In genomic region chr19:41853768-41854167, GRCh38 we compare ENCODE assay signal across 16 cellular contexts. TPM values are rescaled to one million over a fixed set of nuclear protein-coding genes. Genes with fewer than 3 reads are reported as not detected.
A peak's percentile ranks its signal among the peaks of the same experiment; 100 is the strongest.
DNase-seq lines count a peak whose midpoint lies in the region; ATAC-seq and TF ChIP-seq lines count a peak whose summit lies in the region.
"Had no signal": no experiment of that assay in that cellular context is flagged by ENCODE, and none has a peak within 500 bp of the region (broad histone marks: within the 10 kb centered on the region; RNA-seq: fewer than 3 reads in every experiment).

No MANE protein-coding gene starts in this region.

- ATAC-seq in stimulated activated naive B cell treated with anti-CD40 and anti-IgM and Interleukin-4, amounts not matched to agents 10 μg/mL and 1 μg/mL and 100 μg/mL, for 72 hours (replicated peaks): peak; percentile 29

- no peaks in the 10 kb centered on the region for H3K36me3 Mint-ChIP-seq in chondrocyte (ENCODE audit: low read depth)
- no peaks in the 10 kb centered on the region for H3K36me3 Mint-ChIP-seq in stimulated activated naive B cell treated with anti-CD40 and anti-IgM and Interleukin-4, amounts not matched to agents 10 μg/mL and 1 μg/mL and 100 μg/mL, for 72 hours

- H3K4me1 Mint-ChIP-seq in chondrocyte (ENCODE audit: low read depth): no peaks in the 10 kb centered on the region
- peaks cover 2 to 5% of the 10 kb centered on the region in 2 donors for H3K4me1 Mint-ChIP-seq in stimulated activated naive B cell treated with anti-CD40 and anti-IgM and Interleukin-4, amounts not matched to agents 10 μg/mL and 1 μg/mL and 100 μg/mL, for 72 hours
- H3K4me1 Mint-ChIP-seq: B cell had no signal

- no peak overlapping the region for H3K27ac Mint-ChIP-seq in chondrocyte (ENCODE audit: unreplicated experiment)
- H3K27ac Mint-ChIP-seq in stimulated activated naive B cell treated with anti-CD40 and anti-IgM and Interleukin-4, amounts not matched to agents 10 μg/mL and 1 μg/mL and 100 μg/mL, for 72 hours: no peak overlapping the region
- H3K27ac Mint-ChIP-seq: B cell; CD4-positive, alpha-beta T cell; HFFc6 had no signal

- no peak overlapping the region for H3K4me3 Mint-ChIP-seq in chondrocyte (ENCODE audit: unreplicated experiment)
- no peak overlapping the region for H3K4me3 Mint-ChIP-seq in stimulated activated naive B cell treated with anti-CD40 and anti-IgM and Interleukin-4, amounts not matched to agents 10 μg/mL and 1 μg/mL and 100 μg/mL, for 72 hours
- H3K4me3 Mint-ChIP-seq: B cell; CD4-positive, alpha-beta T cell; HFFc6 had no signal

- no peaks in the 10 kb centered on the region; the same call in 1 of the 2 replicates for H3K27me3 ChIP-seq in H7 (ENCODE audit: control insufficient read depth, insufficient read depth, low read length)

- peaks cover 54% of the 10 kb centered on the region for H3K27me3 Mint-ChIP-seq in chondrocyte (ENCODE audit: low read depth)
- H3K27me3 Mint-ChIP-seq in stimulated activated naive B cell treated with anti-CD40 and anti-IgM and Interleukin-4, amounts not matched to agents 10 μg/mL and 1 μg/mL and 100 μg/mL, for 72 hours: no peaks in the 10 kb centered on the region

- DNase-seq in H7: peak; percentile 7
- peak; percentile 36 for DNase-seq in MV-4-11 (lab: John Stamatoyannopoulos, UW)
- DNase-seq in chondrocyte (ENCODE audit: low spot score): peak; percentile 30
- DNase-seq in stimulated activated naive B cell treated with anti-CD40 and anti-IgM and Interleukin-4, amounts not matched to agents 10 μg/mL and 1 μg/mL and 100 μg/mL, for 72 hours: no peak
- DNase-seq in NCI-H187 treated with DMSO at 0.1 percent for 48 hours (lab: John Stamatoyannopoulos, UW): no peak
- DNase-seq in NCI-H748 (lab: John Stamatoyannopoulos, UW; ENCODE audit: unreplicated experiment): no peak
- no peak for DNase-seq in SW 1271 (lab: John Stamatoyannopoulos, UW)
- DNase-seq: C1 segment of cervical spinal cord; Calu3; CD4-positive, alpha-beta T cell; DMS 273 treated with DMSO at 0.1 percent for 48 hours; GOT3; HFFc6 had no signal

- no peaks in the 10 kb centered on the region for H3K9me3 Mint-ChIP-seq in chondrocyte (ENCODE audit: low read depth)
- H3K9me3 Mint-ChIP-seq in stimulated activated naive B cell treated with anti-CD40 and anti-IgM and Interleukin-4, amounts not matched to agents 10 μg/mL and 1 μg/mL and 100 μg/mL, for 72 hours: no peaks in the 10 kb centered on the region
- H3K9me3 Mint-ChIP-seq: CD4-positive, alpha-beta T cell; HFFc6 had no signal

- no peaks in the 10 kb centered on the region for H3K36me3 ChIP-seq in H7 (replicated peaks; ENCODE audit: control insufficient read depth, insufficient read depth, low read length)
- H3K36me3 ChIP-seq: HAP-1 had no signal

- no peak overlapping the region for H3K4me3 ChIP-seq in H7 (ENCODE audit: insufficient read depth, low read depth, low read length)
- H3K4me3 ChIP-seq: HAP-1 had no signal

- TF ChIP-seq CTCF in chondrocyte (IDR thresholded peaks at IDR 0.05): no peak

RNA-seq across cellular contexts. Expression of gene RPS19, which starts 6.3 kb away (rescaled TPM):
- 2,022 and 3,019 TPM in 2 replicates for total RNA-seq in H7 (2014; rRNA removed; shearing (Covaris generic))
- total RNA-seq in chondrocyte: 1,424 to 1,797 TPM (median 1,457 TPM) in 3 replicates

RNA-seq across cellular contexts. Expression of gene DMRTC2, which starts 8.9 kb away (rescaled TPM):
- total RNA-seq in H7 (2014; rRNA removed; shearing (Covaris generic)): not detected in 2 replicates
- not detected in 3 replicates for total RNA-seq in chondrocyte
- total RNA-seq: B cell; Calu3; CD4-positive, alpha-beta T cell; Daoy; HFFc6 had no signal

RNA-seq across cellular contexts. Expression of gene LYPD4, which starts 9.3 kb away (rescaled TPM):
- total RNA-seq in H7 (2014; rRNA removed; shearing (Covaris generic)): not detected in 2 replicates
- not detected in 3 replicates for total RNA-seq in chondrocyte
- total RNA-seq: B cell; Calu3; CD4-positive, alpha-beta T cell; Daoy; HFFc6 had no signal

RNA-seq across cellular contexts. Expression of gene CD79A, which starts 23.3 kb away (rescaled TPM):
- total RNA-seq in H7 (2014; rRNA removed; shearing (Covaris generic)): 0.55 TPM in 1 of 2 replicates, not detected in the other
- total RNA-seq in chondrocyte: 0.36 TPM in 1 of 3 replicates, not detected in the others
- total RNA-seq: Daoy had no signal

RNA-seq across cellular contexts. Expression of gene ARHGEF1, which starts 29.2 kb away (rescaled TPM):
- 34.3 and 40.7 TPM in 2 replicates for total RNA-seq in H7 (2014; rRNA removed; shearing (Covaris generic))
- 70.5 to 105 TPM (median 73.2 TPM) in 3 replicates for total RNA-seq in chondrocyte

Comparison
In these comparisons a context has a peak if more than half of its experiments do, and no peak if none do; other contexts are left out.
1. DNase-seq: peak in H7 (single experiment), MV-4-11 (single experiment) and chondrocyte (single experiment); none in stimulated activated naive B cell treated with anti-CD40 and anti-IgM and Interleukin-4, amounts not matched to agents 10 μg/mL and 1 μg/mL and 100 μg/mL, for 72 hours (single experiment), NCI-H187 treated with DMSO at 0.1 percent for 48 hours (single experiment), NCI-H748 (single experiment) and SW 1271 (0 of 2).